Comparison of ENCODE assay signal across 1 cellular context in the genomic region with DNA sequence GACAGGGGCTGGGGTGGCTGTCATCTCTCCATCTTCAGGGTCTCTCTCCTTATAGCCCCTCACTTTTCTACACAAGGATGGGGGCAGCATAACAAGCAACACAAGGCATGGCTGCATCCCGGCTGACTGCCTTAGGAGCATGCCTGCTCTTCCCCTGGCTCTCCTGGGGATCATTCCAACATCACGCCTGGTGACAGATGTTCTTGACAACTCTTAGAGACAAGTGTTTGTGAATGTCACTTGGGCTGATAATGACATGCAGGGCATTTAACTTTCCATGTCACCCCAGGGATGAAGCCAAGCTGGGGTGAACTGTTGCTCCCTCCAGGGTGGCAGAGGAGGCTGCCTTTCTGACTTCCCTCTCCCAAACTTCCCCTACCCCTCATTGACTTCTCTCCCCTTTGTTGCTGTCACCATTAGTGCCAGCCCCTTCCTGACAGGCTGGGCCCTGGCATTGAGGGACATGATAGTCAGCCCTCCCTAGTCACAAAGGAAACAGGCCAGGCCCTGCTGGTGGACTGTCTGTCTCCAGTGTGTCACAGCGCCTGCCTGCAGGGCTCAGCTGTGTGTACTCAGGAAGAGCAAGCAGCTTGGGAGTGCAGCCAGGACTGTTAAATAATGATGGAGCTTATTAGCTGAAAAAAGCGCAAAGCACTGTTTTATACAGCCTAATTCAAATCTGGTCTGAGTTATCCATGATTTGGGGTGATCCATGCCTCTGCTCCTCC.
TF ChIP-seq lines count a peak whose summit lies in the region.

No MANE protein-coding gene starts in this region.

TF ChIP-seq in HepG2, 621 proteins besides CTCF, POLR2A, EP300 and RAD21 (continued from another document):
- TF ChIP-seq, protein P1, sequence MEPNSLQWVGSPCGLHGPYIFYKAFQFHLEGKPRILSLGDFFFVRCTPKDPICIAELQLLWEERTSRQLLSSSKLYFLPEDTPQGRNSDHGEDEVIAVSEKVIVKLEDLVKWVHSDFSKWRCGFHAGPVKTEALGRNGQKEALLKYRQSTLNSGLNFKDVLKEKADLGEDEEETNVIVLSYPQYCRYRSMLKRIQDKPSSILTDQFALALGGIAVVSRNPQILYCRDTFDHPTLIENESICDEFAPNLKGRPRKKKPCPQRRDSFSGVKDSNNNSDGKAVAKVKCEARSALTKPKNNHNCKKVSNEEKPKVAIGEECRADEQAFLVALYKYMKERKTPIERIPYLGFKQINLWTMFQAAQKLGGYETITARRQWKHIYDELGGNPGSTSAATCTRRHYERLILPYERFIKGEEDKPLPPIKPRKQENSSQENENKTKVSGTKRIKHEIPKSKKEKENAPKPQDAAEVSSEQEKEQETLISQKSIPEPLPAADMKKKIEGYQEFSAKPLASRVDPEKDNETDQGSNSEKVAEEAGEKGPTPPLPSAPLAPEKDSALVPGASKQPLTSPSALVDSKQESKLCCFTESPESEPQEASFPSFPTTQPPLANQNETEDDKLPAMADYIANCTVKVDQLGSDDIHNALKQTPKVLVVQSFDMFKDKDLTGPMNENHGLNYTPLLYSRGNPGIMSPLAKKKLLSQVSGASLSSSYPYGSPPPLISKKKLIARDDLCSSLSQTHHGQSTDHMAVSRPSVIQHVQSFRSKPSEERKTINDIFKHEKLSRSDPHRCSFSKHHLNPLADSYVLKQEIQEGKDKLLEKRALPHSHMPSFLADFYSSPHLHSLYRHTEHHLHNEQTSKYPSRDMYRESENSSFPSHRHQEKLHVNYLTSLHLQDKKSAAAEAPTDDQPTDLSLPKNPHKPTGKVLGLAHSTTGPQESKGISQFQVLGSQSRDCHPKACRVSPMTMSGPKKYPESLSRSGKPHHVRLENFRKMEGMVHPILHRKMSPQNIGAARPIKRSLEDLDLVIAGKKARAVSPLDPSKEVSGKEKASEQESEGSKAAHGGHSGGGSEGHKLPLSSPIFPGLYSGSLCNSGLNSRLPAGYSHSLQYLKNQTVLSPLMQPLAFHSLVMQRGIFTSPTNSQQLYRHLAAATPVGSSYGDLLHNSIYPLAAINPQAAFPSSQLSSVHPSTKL (CRISPR knock-in tag; IDR thresholded peaks at IDR 0.05) = no peak
- TF ChIP-seq ZNF768 (CRISPR knock-in tag; IDR thresholded peaks at IDR 0.05) (no peak), CEBPG (CRISPR knock-in tag; IDR thresholded peaks at IDR 0.05) (no peak), RORA (CRISPR knock-in tag; IDR thresholded peaks at IDR 0.05) (no peak), ZNF670 (CRISPR knock-in tag; IDR thresholded peaks at IDR 0.05; ENCODE audit: borderline replicate concordance) (no peak), BRCA1 (CRISPR knock-in tag; IDR thresholded peaks at IDR 0.05) (no peak), ZNF709 (CRISPR knock-in tag; IDR thresholded peaks at IDR 0.05) (no peak), ZNF7 (CRISPR knock-in tag; IDR thresholded peaks at IDR 0.05) (no peak), ZSCAN30 (CRISPR knock-in tag; IDR thresholded peaks at IDR 0.05) (no peak), STAT5B (CRISPR knock-in tag; IDR thresholded peaks at IDR 0.05) (no peak), RFX3 (CRISPR knock-in tag; IDR thresholded peaks at IDR 0.05) (no peak)
